ENCODE assay signal across 41 cellular contexts in genomic region chr6:25681848-25682247, GRCh38. TPM values are rescaled to one million over a fixed set of nuclear protein-coding genes. Genes with fewer than 3 reads are reported as not detected.
"Had no signal": no experiment of that assay in that cellular context is flagged by ENCODE, and none has a peak within 500 bp of the region (broad histone marks: within the 10 kb centered on the region; RNA-seq: fewer than 3 reads in every experiment).

No MANE protein-coding gene starts in this region.

- H3K36me3 ChIP-seq: adrenal gland, ascending aorta, brain microvascular endothelial cell, breast epithelium, cardiac muscle cell had no signal

- DNase-seq: activated effector memory CD4-positive, alpha-beta T cell treated with anti-CD3 and anti-CD28 coated beads, Interleukin-2, amount 50 U/mL, for 16 hours; activated effector memory CD4-positive, alpha-beta T cell treated with Interleukin-2 at 50 U/mL for 16 hours; activated gamma-delta T cell; activated gamma-delta T cell treated with Interleukin-2 at 50 U/mL for 16 hours; activated naive CD4-positive, alpha-beta T cell; activated naive CD4-positive, alpha-beta T cell treated with anti-CD3 and anti-CD28 coated beads for 36 hours; activated naive CD4-positive, alpha-beta T cell treated with anti-CD3 and anti-CD28 coated beads, Interleukin-2, amount 10 ng/mL, durations not matched to agents 7 days and 5 days; activated naive CD4-positive, alpha-beta T cell treated with anti-CD3 and anti-CD28 coated beads, Interleukin-2, amount 50 U/mL, for 16 hours; activated naive CD4-positive, alpha-beta T cell treated with Interleukin-2 at 50 U/mL for 16 hours; activated naive CD8-positive, alpha-beta T cell treated with anti-CD3 and anti-CD28 coated beads for 36 hours; activated naive CD8-positive, alpha-beta T cell treated with anti-CD3 and anti-CD28 coated beads, Interleukin-2, amount 10 ng/mL, durations not matched to agents 7 days and 5 days; activated naive CD8-positive, alpha-beta T cell treated with anti-CD3 and anti-CD28 coated beads, Interleukin-2, amount 50 U/mL, for 24 hours; activated T-cell treated with anti-CD3 and anti-CD28 coated beads, Interleukin-2, amount 50 U/mL, for 4 hours; activated T-cell treated with anti-CD3 and anti-CD28 coated beads, Interleukin-2, amount 50 U/mL, for 48 hours; activated T-cell treated with anti-CD3 and anti-CD28 coated beads, Interleukin-2, amount 50 U/mL, for 72 hours; amniotic stem cell; amygdala; anterior cingulate cortex; aorta; body of pancreas; brain microvascular endothelial cell; caudate nucleus; central memory CD4-positive, alpha-beta T cell; cerebellar nuclear complex had no signal

- H3K4me1 ChIP-seq: adrenal gland, ascending aorta, breast epithelium had no signal

- H3K36me3 Mint-ChIP-seq: activated naive CD4-positive, alpha-beta T cell treated with anti-CD3 and anti-CD28 coated beads, Interleukin-2, amount 10 ng/mL, durations not matched to agents 7 days and 5 days; activated naive CD4-positive, alpha-beta T cell treated with anti-CD3 and anti-CD28 coated beads, Interleukin-2, amount 50 U/mL, for 24 hours; activated naive CD8-positive, alpha-beta T cell; activated naive CD8-positive, alpha-beta T cell treated with anti-CD3 and anti-CD28 coated beads for 36 hours; activated naive CD8-positive, alpha-beta T cell treated with anti-CD3 and anti-CD28 coated beads, Interleukin-2, amount 10 ng/mL, durations not matched to agents 7 days and 5 days; brain had no signal

- H3K4me3 Mint-ChIP-seq: activated naive CD4-positive, alpha-beta T cell treated with anti-CD3 and anti-CD28 coated beads for 36 hours; activated naive CD4-positive, alpha-beta T cell treated with anti-CD3 and anti-CD28 coated beads, Interleukin-2, amount 10 ng/mL, durations not matched to agents 7 days and 5 days; activated naive CD4-positive, alpha-beta T cell treated with anti-CD3 and anti-CD28 coated beads, Interleukin-2, amount 50 U/mL, for 24 hours; activated naive CD8-positive, alpha-beta T cell; activated naive CD8-positive, alpha-beta T cell treated with anti-CD3 and anti-CD28 coated beads for 36 hours; activated naive CD8-positive, alpha-beta T cell treated with anti-CD3 and anti-CD28 coated beads, Interleukin-2, amount 10 ng/mL, durations not matched to agents 7 days and 5 days; activated naive CD8-positive, alpha-beta T cell treated with anti-CD3 and anti-CD28 coated beads, Interleukin-2, amount 50 U/mL, for 24 hours; activated T-cell treated with anti-CD3 and anti-CD28 coated beads, Interleukin-2, amount 50 U/mL, for 4 hours; activated T-cell treated with anti-CD3 and anti-CD28 coated beads, Interleukin-2, amount 50 U/mL, for 72 hours; activated T-helper 1 cell treated with anti-CD3 and anti-CD28 coated beads, Interleukin-12 subunit alpha, Interleukin-12 subunit beta, Interleukin-2, Interleukin-4 antibody, amounts not matched to agents 30 ng/mL and 10 ng/mL and 1 ng/mL, durations not matched to agents 14 hours and 24 hours and 36 hours; activated T-helper 17 cell treated with anti-CD3 and anti-CD28 coated beads, Interleukin-2, amount 50 U/mL, for 72 hours; brain; central memory CD8-positive, alpha-beta T cell had no signal

- H3K9me3 Mint-ChIP-seq: activated naive CD4-positive, alpha-beta T cell treated with anti-CD3 and anti-CD28 coated beads for 36 hours; activated naive CD4-positive, alpha-beta T cell treated with anti-CD3 and anti-CD28 coated beads, Interleukin-2, amount 10 ng/mL, durations not matched to agents 7 days and 5 days; activated naive CD4-positive, alpha-beta T cell treated with anti-CD3 and anti-CD28 coated beads, Interleukin-2, amount 50 U/mL, for 24 hours; activated naive CD8-positive, alpha-beta T cell treated with anti-CD3 and anti-CD28 coated beads for 36 hours; activated naive CD8-positive, alpha-beta T cell treated with anti-CD3 and anti-CD28 coated beads, Interleukin-2, amount 10 ng/mL, durations not matched to agents 7 days and 5 days; activated naive CD8-positive, alpha-beta T cell treated with anti-CD3 and anti-CD28 coated beads, Interleukin-2, amount 50 U/mL, for 24 hours; activated T-cell treated with anti-CD3 and anti-CD28 coated beads, Interleukin-2, amount 50 U/mL, for 4 hours; activated T-helper 1 cell treated with anti-CD3 and anti-CD28 coated beads, Interleukin-12 subunit alpha, Interleukin-12 subunit beta, Interleukin-2, Interleukin-4 antibody, amounts not matched to agents 30 ng/mL and 10 ng/mL and 1 ng/mL, durations not matched to agents 14 hours and 24 hours and 36 hours; activated T-helper 17 cell treated with anti-CD3 and anti-CD28 coated beads, Interleukin-2, amount 50 U/mL, for 72 hours; activated T-helper 2 cell treated with anti-CD3 and anti-CD28 coated beads, Interferon-gamma antibody, Interleukin-2, Interleukin-4, amounts not matched to agents 10 μg/mL and 5 μg/mL and 100 μg/mL, durations not matched to agents 14 hours and 24 hours and 36 hours; brain had no signal

- H3K4me1 Mint-ChIP-seq: activated naive CD4-positive, alpha-beta T cell treated with anti-CD3 and anti-CD28 coated beads, Interleukin-2, amount 10 ng/mL, durations not matched to agents 7 days and 5 days; activated naive CD4-positive, alpha-beta T cell treated with anti-CD3 and anti-CD28 coated beads, Interleukin-2, amount 50 U/mL, for 24 hours; activated naive CD8-positive, alpha-beta T cell treated with anti-CD3 and anti-CD28 coated beads for 36 hours; activated naive CD8-positive, alpha-beta T cell treated with anti-CD3 and anti-CD28 coated beads, Interleukin-2, amount 10 ng/mL, durations not matched to agents 7 days and 5 days; activated naive CD8-positive, alpha-beta T cell treated with anti-CD3 and anti-CD28 coated beads, Interleukin-2, amount 50 U/mL, for 24 hours; activated T-helper 17 cell treated with anti-CD3 and anti-CD28 coated beads, Interleukin-2, amount 50 U/mL, for 72 hours; central memory CD8-positive, alpha-beta T cell had no signal

- H3K27ac Mint-ChIP-seq: activated naive CD4-positive, alpha-beta T cell treated with anti-CD3 and anti-CD28 coated beads for 36 hours; activated naive CD4-positive, alpha-beta T cell treated with anti-CD3 and anti-CD28 coated beads, Interleukin-2, amount 10 ng/mL, durations not matched to agents 7 days and 5 days; activated naive CD4-positive, alpha-beta T cell treated with anti-CD3 and anti-CD28 coated beads, Interleukin-2, amount 50 U/mL, for 24 hours; activated naive CD4-positive, alpha-beta T cell treated with anti-CD3 and anti-CD28 coated beads, Interleukin-2, amount 50 U/mL, for 72 hours; activated naive CD8-positive, alpha-beta T cell; activated naive CD8-positive, alpha-beta T cell treated with anti-CD3 and anti-CD28 coated beads for 36 hours; activated naive CD8-positive, alpha-beta T cell treated with anti-CD3 and anti-CD28 coated beads, Interleukin-2, amount 10 ng/mL, durations not matched to agents 7 days and 5 days; activated naive CD8-positive, alpha-beta T cell treated with anti-CD3 and anti-CD28 coated beads, Interleukin-2, amount 50 U/mL, for 24 hours; activated T-cell treated with anti-CD3 and anti-CD28 coated beads, Interleukin-2, amount 50 U/mL, for 72 hours; activated T-helper 1 cell treated with anti-CD3 and anti-CD28 coated beads, Interleukin-12 subunit alpha, Interleukin-12 subunit beta, Interleukin-2, Interleukin-4 antibody, amounts not matched to agents 30 ng/mL and 10 ng/mL and 1 ng/mL, durations not matched to agents 14 hours and 24 hours and 36 hours; activated T-helper 17 cell treated with anti-CD3 and anti-CD28 coated beads, Interleukin-2, amount 50 U/mL, for 72 hours; activated T-helper 2 cell treated with anti-CD3 and anti-CD28 coated beads, Interferon-gamma antibody, Interleukin-2, Interleukin-4, amounts not matched to agents 10 μg/mL and 5 μg/mL and 100 μg/mL, durations not matched to agents 14 hours and 24 hours and 36 hours had no signal

- FAIRE-seq: astrocyte, bronchial epithelial cell, colon had no signal

- H3K9me3 ChIP-seq: adrenal gland, ascending aorta, body of pancreas, breast epithelium had no signal

- H3K27me3 ChIP-seq: adrenal gland, ascending aorta, body of pancreas, brain microvascular endothelial cell, breast epithelium, cardiac muscle cell had no signal

- ATAC-seq: activated naive CD4-positive, alpha-beta T cell treated with anti-CD3 and anti-CD28 coated beads, Interleukin-2, amount 50 U/mL, for 72 hours; activated naive CD8-positive, alpha-beta T cell treated with anti-CD3 and anti-CD28 coated beads, Interleukin-2, amount 50 U/mL, for 24 hours; activated T-cell treated with anti-CD3 and anti-CD28 coated beads, Interleukin-2, amount 50 U/mL, for 4 hours; activated T-cell treated with anti-CD3 and anti-CD28 coated beads, Interleukin-2, amount 50 U/mL, for 72 hours; activated T-helper 17 cell treated with anti-CD3 and anti-CD28 coated beads, Interleukin-2, amount 50 U/mL, for 72 hours; body of pancreas had no signal

- H3K27ac ChIP-seq: adrenal gland, ascending aorta, brain microvascular endothelial cell, breast epithelium, cardiac muscle cell had no signal

- H3K4me3 ChIP-seq: adrenal gland, ascending aorta, body of pancreas, breast epithelium, cardiac muscle cell had no signal

RNA-seq across cellular contexts. Expression of gene SCGN, which starts 29.8 kb away (rescaled TPM):
- total RNA-seq: activated naive CD4-positive, alpha-beta T cell treated with anti-CD3 and anti-CD28 coated beads for 36 hours; activated naive CD4-positive, alpha-beta T cell treated with anti-CD3 and anti-CD28 coated beads, Interleukin-2, amount 50 U/mL, for 72 hours; activated naive CD8-positive, alpha-beta T cell treated with anti-CD3 and anti-CD28 coated beads for 36 hours; activated naive CD8-positive, alpha-beta T cell treated with anti-CD3 and anti-CD28 coated beads, Interleukin-2, amount 10 ng/mL, durations not matched to agents 7 days and 5 days; activated T-cell treated with anti-CD3 and anti-CD28 coated beads, Interleukin-2, amount 50 U/mL, for 4 hours; activated T-cell treated with anti-CD3 and anti-CD28 coated beads, Interleukin-2, amount 50 U/mL, for 72 hours; activated T-helper 1 cell treated with anti-CD3 and anti-CD28 coated beads, Interleukin-12 subunit alpha, Interleukin-12 subunit beta, Interleukin-2, Interleukin-4 antibody, amounts not matched to agents 30 ng/mL and 10 ng/mL and 1 ng/mL, durations not matched to agents 14 hours and 24 hours and 36 hours; activated T-helper 17 cell treated with anti-CD3 and anti-CD28 coated beads, Interleukin-2, amount 50 U/mL, for 72 hours; activated T-helper 2 cell treated with anti-CD3 and anti-CD28 coated beads, Interferon-gamma antibody, Interleukin-2, Interleukin-4, amounts not matched to agents 10 μg/mL and 5 μg/mL and 100 μg/mL, durations not matched to agents 14 hours and 24 hours and 36 hours; aorta; ascending aorta; astrocyte; bronchial epithelial cell; cardiac muscle cell; cardiac septum; chondrocyte had no signal
- polyA plus RNA-seq: cardiac muscle cell had no signal
